8 cellular contexts compared by ENCODE assay signal in the genomic region with DNA sequence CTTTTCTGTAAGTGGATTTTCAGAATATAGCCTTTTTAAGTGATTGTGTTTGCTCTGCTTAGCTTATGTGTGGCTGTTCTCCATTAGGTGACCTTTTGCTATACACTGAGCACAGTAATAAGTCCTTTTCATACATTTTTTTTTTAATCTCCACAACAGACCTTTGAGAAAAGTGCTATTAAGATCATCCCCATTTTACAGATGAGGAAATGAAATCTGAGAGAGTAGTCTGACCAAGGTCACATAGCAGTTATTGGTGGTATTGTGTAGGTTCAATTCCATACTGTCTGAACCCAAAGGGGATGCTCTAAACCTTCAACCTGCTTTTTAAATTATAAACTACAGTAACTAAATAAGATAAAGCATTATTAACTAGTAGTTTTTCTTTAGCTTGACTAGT. TPM values are rescaled to one million over a fixed set of nuclear protein-coding genes. Genes with fewer than 3 reads are reported as not detected.
DNase-seq lines count a peak whose midpoint lies in the region; ATAC-seq, FAIRE-seq and TF ChIP-seq lines count a peak whose summit lies in the region.

No MANE protein-coding gene starts in this region.

- H3K79me2 ChIP-seq in GM23338 (replicated peaks; ENCODE audit: insufficient read depth): peaks cover 66% of the 10 kb centered on the region

- H3K27ac Mint-ChIP-seq in GM23338: no peak overlapping the region

- H3K27me3 Mint-ChIP-seq in GM23338 (ENCODE audit: insufficient read depth, low read depth, poor library complexity): peaks cover 4% of the 10 kb centered on the region

- H4K20me1 ChIP-seq in GM23338 (replicated peaks; ENCODE audit: insufficient read depth): peaks cover 50% of the 10 kb centered on the region

- no peaks in the 10 kb centered on the region for H3K9me3 Mint-ChIP-seq in GM23338

- H3K36me3 ChIP-seq in GM23338 (ENCODE audit: insufficient read depth): no peaks in the 10 kb centered on the region
- peaks cover 0 to 2% (median 0%) of the 10 kb centered on the region in 3 donors for H3K36me3 ChIP-seq in skeletal muscle tissue (ENCODE audit: control insufficient read depth in 3 of 3, insufficient read depth in 3 of 3, low read length in 3 of 3)

- H3K4me1 ChIP-seq in GM23338 (ENCODE audit: insufficient read depth): peaks cover 14% of the 10 kb centered on the region; the same call in 1 of the 2 replicates
- H3K4me1 ChIP-seq in skeletal muscle tissue (ENCODE audit: control insufficient read depth in 3 of 3, insufficient read depth in 3 of 3, low read length in 3 of 3): peaks cover 9 to 26% (median 25%) of the 10 kb centered on the region in 3 donors

- peaks cover 7% of the 10 kb centered on the region; the same call in 2 of the 3 replicates for H3K36me3 Mint-ChIP-seq in GM23338 (ENCODE audit: low read depth)

- peak overlapping the region in 1 of 3 donors; percentile 100 for H3K9ac ChIP-seq in skeletal muscle tissue (ENCODE audit: low read depth in 1 of 3, low read length in 3 of 3)

- ATAC-seq in GM23338: no peak
- ATAC-seq in GM19397 (IDR thresholded peaks at IDR 0.05; ENCODE audit: unreplicated experiment): no peak
- no peak for ATAC-seq in HG03457 (IDR thresholded peaks at IDR 0.05; ENCODE audit: unreplicated experiment)
- no peak for ATAC-seq in GM19455 (IDR thresholded peaks at IDR 0.05; ENCODE audit: unreplicated experiment)

- peak overlapping the region; percentile 95 for H3K4me3 Mint-ChIP-seq in GM23338

- no peak overlapping the region for H2AFZ ChIP-seq in GM23338

- no peaks in the 10 kb centered on the region for H3F3A ChIP-seq in GM23338 (replicated peaks; ENCODE audit: low read depth)

- peaks cover 28% of the 10 kb centered on the region for H3K4me1 Mint-ChIP-seq in GM23338

- H3K27ac ChIP-seq in GM23338 (ENCODE audit: low read depth) (no peak overlapping the region), skeletal muscle tissue (ENCODE audit: low read depth, low read length) (peak overlapping the region; percentile 99)

- H3K9me3 ChIP-seq in skeletal muscle tissue (ENCODE audit: control insufficient read depth in 3 of 3, low read length in 3 of 3): no peaks in the 10 kb centered on the region

- DNase-seq in GM23338 (ENCODE audit: low spot score) (no peak), fibroblast of the aortic adventitia (ENCODE audit: low read depth) (no peak), superior temporal gyrus (ENCODE audit: extremely low spot score) (no peak)

- H3K4me2 ChIP-seq in GM23338: peak overlapping the region; percentile 92

- no peak for TF ChIP-seq CTCF in GM23338 (conservative IDR thresholded peaks at IDR 0.05; ENCODE audit: low read depth in 2 of 2)
- no peak for TF ChIP-seq CTCF in fibroblast of the aortic adventitia (IDR thresholded peaks at IDR 0.05; ENCODE audit: insufficient read depth, low read length)

- peak; percentile 20 for FAIRE-seq in TTC549 (lab: Jason Lieb, UNC)

- no peaks in the 10 kb centered on the region for H3K9me2 ChIP-seq in GM23338 (ENCODE audit: insufficient read depth)

- no peaks in the 10 kb centered on the region for H3K27me3 ChIP-seq in GM23338 (ENCODE audit: insufficient read depth)
- H3K27me3 ChIP-seq in skeletal muscle tissue (ENCODE audit: control insufficient read depth in 3 of 3, insufficient read depth in 3 of 3, low read length in 3 of 3): no peaks in the 10 kb centered on the region

- H3K4me3 ChIP-seq in GM23338: peak overlapping the region; percentile 85
- peak overlapping the region; percentile 93 for H3K4me3 ChIP-seq in fibroblast of the aortic adventitia (ENCODE audit: low read depth, low read length)
- H3K4me3 ChIP-seq in skeletal muscle tissue (ENCODE audit: low read length in 3 of 3): peak overlapping the region; percentile 91 to 98 (median 94)

TF ChIP-seq in GM23338, 12 proteins besides CTCF, POLR2A, EP300 and RAD21 (continues in another document):
- TF ChIP-seq CREB1 (CRISPR knock-in tag; IDR thresholded peaks at IDR 0.05; ENCODE audit: low read depth) (no peak), ZNF114 (CRISPR knock-in tag; IDR thresholded peaks at IDR 0.05) (no peak), EZH2 (IDR thresholded peaks at IDR 0.05; ENCODE audit: low read depth, unreplicated experiment) (no peak), NANOG (IDR thresholded peaks at IDR 0.05; ENCODE audit: borderline replicate concordance) (no peak), STAT1 (IDR thresholded peaks at IDR 0.05; ENCODE audit: unreplicated experiment) (no peak), JUNB (IDR thresholded peaks at IDR 0.05; ENCODE audit: unreplicated experiment) (no peak), POLR2AphosphoS5 (IDR thresholded peaks at IDR 0.05; ENCODE audit: low read depth) (no peak), ZNF331 (CRISPR knock-in tag; IDR thresholded peaks at IDR 0.05; ENCODE audit: low read depth) (no peak)
- TF ChIP-seq, protein P1, sequence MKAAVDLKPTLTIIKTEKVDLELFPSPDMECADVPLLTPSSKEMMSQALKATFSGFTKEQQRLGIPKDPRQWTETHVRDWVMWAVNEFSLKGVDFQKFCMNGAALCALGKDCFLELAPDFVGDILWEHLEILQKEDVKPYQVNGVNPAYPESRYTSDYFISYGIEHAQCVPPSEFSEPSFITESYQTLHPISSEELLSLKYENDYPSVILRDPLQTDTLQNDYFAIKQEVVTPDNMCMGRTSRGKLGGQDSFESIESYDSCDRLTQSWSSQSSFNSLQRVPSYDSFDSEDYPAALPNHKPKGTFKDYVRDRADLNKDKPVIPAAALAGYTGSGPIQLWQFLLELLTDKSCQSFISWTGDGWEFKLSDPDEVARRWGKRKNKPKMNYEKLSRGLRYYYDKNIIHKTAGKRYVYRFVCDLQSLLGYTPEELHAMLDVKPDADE (IDR thresholded peaks at IDR 0.05): no peak
- TF ChIP-seq, protein P2, sequence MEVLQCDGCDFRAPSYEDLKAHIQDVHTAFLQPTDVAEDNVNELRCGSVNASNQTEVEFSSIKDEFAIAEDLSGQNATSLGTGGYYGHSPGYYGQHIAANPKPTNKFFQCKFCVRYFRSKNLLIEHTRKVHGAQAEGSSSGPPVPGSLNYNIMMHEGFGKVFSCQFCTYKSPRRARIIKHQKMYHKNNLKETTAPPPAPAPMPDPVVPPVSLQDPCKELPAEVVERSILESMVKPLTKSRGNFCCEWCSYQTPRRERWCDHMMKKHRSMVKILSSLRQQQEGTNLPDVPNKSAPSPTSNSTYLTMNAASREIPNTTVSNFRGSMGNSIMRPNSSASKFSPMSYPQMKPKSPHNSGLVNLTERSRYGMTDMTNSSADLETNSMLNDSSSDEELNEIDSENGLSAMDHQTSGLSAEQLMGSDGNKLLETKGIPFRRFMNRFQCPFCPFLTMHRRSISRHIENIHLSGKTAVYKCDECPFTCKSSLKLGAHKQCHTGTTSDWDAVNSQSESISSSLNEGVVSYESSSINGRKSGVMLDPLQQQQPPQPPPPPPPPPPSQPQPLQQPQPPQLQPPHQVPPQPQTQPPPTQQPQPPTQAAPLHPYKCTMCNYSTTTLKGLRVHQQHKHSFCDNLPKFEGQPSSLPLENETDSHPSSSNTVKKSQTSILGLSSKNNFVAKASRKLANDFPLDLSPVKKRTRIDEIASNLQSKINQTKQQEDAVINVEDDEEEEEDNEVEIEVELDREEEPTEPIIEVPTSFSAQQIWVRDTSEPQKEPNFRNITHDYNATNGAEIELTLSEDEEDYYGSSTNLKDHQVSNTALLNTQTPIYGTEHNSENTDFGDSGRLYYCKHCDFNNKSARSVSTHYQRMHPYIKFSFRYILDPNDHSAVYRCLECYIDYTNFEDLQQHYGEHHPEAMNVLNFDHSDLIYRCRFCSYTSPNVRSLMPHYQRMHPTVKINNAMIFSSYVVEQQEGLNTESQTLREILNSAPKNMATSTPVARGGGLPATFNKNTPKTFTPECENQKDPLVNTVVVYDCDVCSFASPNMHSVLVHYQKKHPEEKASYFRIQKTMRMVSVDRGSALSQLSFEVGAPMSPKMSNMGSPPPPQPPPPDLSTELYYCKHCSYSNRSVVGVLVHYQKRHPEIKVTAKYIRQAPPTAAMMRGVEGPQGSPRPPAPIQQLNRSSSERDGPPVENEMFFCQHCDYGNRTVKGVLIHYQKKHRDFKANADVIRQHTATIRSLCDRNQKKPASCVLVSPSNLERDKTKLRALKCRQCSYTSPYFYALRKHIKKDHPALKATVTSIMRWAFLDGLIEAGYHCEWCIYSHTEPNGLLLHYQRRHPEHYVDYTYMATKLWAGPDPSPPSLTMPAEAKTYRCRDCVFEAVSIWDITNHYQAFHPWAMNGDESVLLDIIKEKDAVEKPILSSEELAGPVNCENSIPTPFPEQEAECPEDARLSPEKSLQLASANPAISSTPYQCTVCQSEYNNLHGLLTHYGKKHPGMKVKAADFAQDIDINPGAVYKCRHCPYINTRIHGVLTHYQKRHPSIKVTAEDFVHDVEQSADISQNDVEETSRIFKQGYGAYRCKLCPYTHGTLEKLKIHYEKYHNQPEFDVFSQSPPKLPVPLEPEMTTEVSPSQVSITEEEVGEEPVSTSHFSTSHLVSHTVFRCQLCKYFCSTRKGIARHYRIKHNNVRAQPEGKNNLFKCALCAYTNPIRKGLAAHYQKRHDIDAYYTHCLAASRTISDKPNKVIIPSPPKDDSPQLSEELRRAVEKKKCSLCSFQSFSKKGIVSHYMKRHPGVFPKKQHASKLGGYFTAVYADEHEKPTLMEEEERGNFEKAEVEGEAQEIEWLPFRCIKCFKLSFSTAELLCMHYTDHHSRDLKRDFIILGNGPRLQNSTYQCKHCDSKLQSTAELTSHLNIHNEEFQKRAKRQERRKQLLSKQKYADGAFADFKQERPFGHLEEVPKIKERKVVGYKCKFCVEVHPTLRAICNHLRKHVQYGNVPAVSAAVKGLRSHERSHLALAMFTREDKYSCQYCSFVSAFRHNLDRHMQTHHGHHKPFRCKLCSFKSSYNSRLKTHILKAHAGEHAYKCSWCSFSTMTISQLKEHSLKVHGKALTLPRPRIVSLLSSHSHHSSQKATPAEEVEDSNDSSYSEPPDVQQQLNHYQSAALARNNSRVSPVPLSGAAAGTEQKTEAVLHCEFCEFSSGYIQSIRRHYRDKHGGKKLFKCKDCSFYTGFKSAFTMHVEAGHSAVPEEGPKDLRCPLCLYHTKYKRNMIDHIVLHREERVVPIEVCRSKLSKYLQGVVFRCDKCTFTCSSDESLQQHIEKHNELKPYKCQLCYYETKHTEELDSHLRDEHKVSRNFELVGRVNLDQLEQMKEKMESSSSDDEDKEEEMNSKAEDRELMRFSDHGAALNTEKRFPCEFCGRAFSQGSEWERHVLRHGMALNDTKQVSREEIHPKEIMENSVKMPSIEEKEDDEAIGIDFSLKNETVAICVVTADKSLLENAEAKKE (CRISPR knock-in tag; IDR thresholded peaks at IDR 0.05): no peak

RNA-seq across cellular contexts. Expression of a gene that starts 1.7 kb away (rescaled TPM):
- 164 and 186 TPM in 2 replicates for total RNA-seq in GM23338 (2014; rRNA removed; shearing (Covaris generic))
- 327 and 368 TPM in 2 replicates for polyA plus RNA-seq in GM23338 (2016; fragmentation: Nextera tagmentation; extraction: Ambion mirVana)
- total RNA-seq in fibroblast of the aortic adventitia (ENCODE audit: low replicate concordance) (39.4 and 79.3 TPM in 2 replicates), skeletal muscle tissue (32.4 TPM)
